In the genomic region with DNA sequence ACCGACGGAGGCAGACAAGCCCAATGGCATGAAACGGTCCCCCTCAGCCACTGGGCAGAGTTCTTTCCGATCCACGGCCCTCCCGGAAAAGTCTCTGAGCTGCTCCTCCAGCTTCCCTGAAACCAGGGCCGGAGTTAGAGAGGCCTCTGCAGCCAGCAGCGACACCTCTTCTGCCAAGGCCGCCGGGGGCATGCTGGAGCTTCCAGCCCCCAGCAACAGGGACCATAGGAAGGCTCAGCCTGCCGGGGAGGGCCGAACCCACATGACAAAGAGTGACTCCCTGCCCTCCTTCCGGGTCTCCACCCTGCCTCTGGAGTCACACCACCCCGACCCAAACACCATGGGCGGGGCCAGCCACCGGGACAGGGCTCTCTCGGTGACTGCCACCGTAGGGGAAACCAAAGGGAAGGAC, we compare ENCODE assay signal across 7 cellular contexts. TPM values are rescaled to one million over a fixed set of nuclear protein-coding genes. Genes with fewer than 3 reads are reported as not detected.
A peak's percentile ranks its signal among the peaks of the same experiment; 100 is the strongest.
DNase-seq lines count a peak whose midpoint lies in the region; ATAC-seq, FAIRE-seq and TF ChIP-seq lines count a peak whose summit lies in the region.

No MANE protein-coding gene starts in this region.

- no peaks in the 10 kb centered on the region for H3K27me3 ChIP-seq in Karpas-422 (ENCODE audit: low read length)
- no peaks in the 10 kb centered on the region for H3K27me3 ChIP-seq in heart right ventricle

- DNase-seq in Karpas-422 (peak; percentile 73), heart right ventricle (peak; percentile 50 to 61), frontal cortex (ENCODE audit: low spot score in 2 of 2) (no peak), kidney glomerular epithelial cell (lab: John Stamatoyannopoulos, UW) (no peak)
- peak; percentile 79 to 81 for DNase-seq in activated T-cell treated with anti-CD3 and anti-CD28 coated beads, Interleukin-2, amount 50 U/mL, for 48 hours
- DNase-seq in stimulated activated CD4-positive, alpha-beta T cell treated with anti-CD3 and anti-CD28 coated beads, Interleukin-12 subunit alpha, Interleukin-12 subunit beta, amount 100 ng/mL, for 4 hours = peak; percentile 49

- H3K27ac ChIP-seq in Karpas-422 (ENCODE audit: low read length) (peak overlapping the region; percentile 84), heart right ventricle (peak overlapping the region; percentile 63 to 98 (median 84))

- H4K20me1 ChIP-seq in Karpas-422 (ENCODE audit: insufficient read depth, low read depth, low read length) = no peaks in the 10 kb centered on the region

- peak; percentile 54 for ATAC-seq in GM21447 (IDR thresholded peaks at IDR 0.05; ENCODE audit: unreplicated experiment)
- peak; percentile 43 to 72 (median 63) for ATAC-seq in heart right ventricle

- peak overlapping the region; percentile 85 for H3K4me2 ChIP-seq in Karpas-422 (ENCODE audit: low read depth, low read length, poor library complexity, severe bottlenecking)

- H3K9me3 ChIP-seq in Karpas-422 (ENCODE audit: low read length) (no peaks in the 10 kb centered on the region), heart right ventricle (no peaks in the 10 kb centered on the region)

- intact Hi-C loops in heart right ventricle (cut with DNase I) = loop anchor here in 8 of 10 donors (1.0 to 5.0 kb wide), 4 partner anchors 40 to 43 kb away; no protein-coding TSS in a partner anchor

- H3K4me3 ChIP-seq in Karpas-422 (ENCODE audit: low read length) (peak overlapping the region; percentile 66), heart right ventricle (peak overlapping the region in 9 of 10 donors; percentile 22 to 52 (median 37))

- peak in 1 of 9 donors; percentile 23 for TF ChIP-seq CTCF in heart right ventricle (IDR thresholded peaks at IDR 0.05)

- peak overlapping the region; percentile 88 for H3K9ac ChIP-seq in Karpas-422 (ENCODE audit: low read length)

- H3K9me2 ChIP-seq in Karpas-422 (replicated peaks; ENCODE audit: insufficient read depth, low read length) = no peaks in the 10 kb centered on the region

- no peaks in the 10 kb centered on the region for H3K79me2 ChIP-seq in Karpas-422 (ENCODE audit: low read length)

- H3K36me3 ChIP-seq in Karpas-422 (ENCODE audit: insufficient read depth, low read length) (no peaks in the 10 kb centered on the region), heart right ventricle (peaks cover 0 to 96% (median 33%) of the 10 kb centered on the region in 9 donors)

- WGBS in heart right ventricle, 2 donors = 39 to 42% methylated on average over 18 of the region's 18 CpGs

- peak overlapping the region; percentile 67 for H2AFZ ChIP-seq in Karpas-422 (ENCODE audit: low read length)

- no peak for FAIRE-seq in frontal cortex (lab: Jason Lieb, UNC)

- H3K4me1 ChIP-seq in Karpas-422 (ENCODE audit: low read length) = peaks cover 25% of the 10 kb centered on the region
- H3K4me1 ChIP-seq in heart right ventricle = peaks cover 0 to 31% (median 15%) of the 10 kb centered on the region in 9 donors

RNA-seq across cellular contexts. Expression of a gene that starts 30.1 kb away (rescaled TPM):
- total RNA-seq in Karpas-422 (2014; rRNA removed; shearing (Covaris generic); ENCODE audit: low replicate concordance) = 38.0 and 90.7 TPM in 2 replicates
- 1 to 10 TPM in 2 of 10 donors, under 1 TPM in 7, not detected in 1; 0.12 to 3.3 (median 0.17) TPM for total RNA-seq in heart right ventricle
- polyA plus RNA-seq in heart right ventricle = under 1 TPM; 0.14 to 0.15 TPM
- 0.41 TPM for total RNA-seq in frontal cortex

Comparison
In these comparisons a context has a peak if more than half of its experiments do, and no peak if none do; other contexts are left out.
1. DNase-seq: peak in Karpas-422 (single experiment), activated T-cell treated with anti-CD3 and anti-CD28 coated beads, Interleukin-2, amount 50 U/mL, for 48 hours (2 of 2), heart right ventricle (2 of 2) and stimulated activated CD4-positive, alpha-beta T cell treated with anti-CD3 and anti-CD28 coated beads, Interleukin-12 subunit alpha, Interleukin-12 subunit beta, amount 100 ng/mL, for 4 hours (single experiment); none in frontal cortex (0 of 2) and kidney glomerular epithelial cell (single experiment).